8 cellular contexts compared by ENCODE assay signal in genomic region chr15:84034831-84035753, GRCh38.
DNase-seq lines count a peak whose midpoint lies in the region; ATAC-seq and TF ChIP-seq lines count a peak whose summit lies in the region.

No MANE protein-coding gene starts in this region.

- DNase-seq in GM19240 (ENCODE audit: insufficient read length, low spot score) (peak; percentile 28), NT2/D1 (ENCODE audit: low read depth, low spot score) (peak; percentile 15), fibroblast of lung (ENCODE audit: low read depth in 2 of 2) (peak; percentile 38 to 71), psoas muscle (no peak), NCI-H345 (lab: John Stamatoyannopoulos, UW) (no peak), NCI-H510A treated with DMSO at 0.1 percent for 48 hours (lab: John Stamatoyannopoulos, UW) (no peak), mucosa of gallbladder (ENCODE audit: low spot score) (no peak)

- peak; percentile 62 for TF ChIP-seq CTCF in 22Rv1 (IDR thresholded peaks at IDR 0.05)
- TF ChIP-seq CTCF in fibroblast of lung (conservative IDR thresholded peaks at IDR 0.05 in 1 of 2, IDR thresholded peaks at IDR 0.05 in 1 of 2; ENCODE audit: low read depth in 1 of 2, low read length in 2 of 2) = peak; percentile 53 to 75
- peak; percentile 30 for TF ChIP-seq CTCF in psoas muscle (IDR thresholded peaks at IDR 0.05)

- H3K4me3 ChIP-seq in NT2/D1 (ENCODE audit: insufficient read length, low read depth) (no peak overlapping the region), fibroblast of lung (replicated peaks in 1 of 4; ENCODE audit: control extremely low read depth in 1 of 4, insufficient read depth in 1 of 4, low read depth in 3 of 4, low read length in 4 of 4) (no peak overlapping the region), psoas muscle (no peak overlapping the region)

- ATAC-seq in psoas muscle = no peak

- H3K4me1 ChIP-seq in NT2/D1 (ENCODE audit: insufficient read depth, insufficient read length) (no peaks in the 10 kb centered on the region), fibroblast of lung (ENCODE audit: control insufficient read depth, extremely low read depth, insufficient read depth, low read length) (no peaks in the 10 kb centered on the region), psoas muscle (no peaks in the 10 kb centered on the region)

- H3K27ac ChIP-seq in 22Rv1 (no peak overlapping the region), fibroblast of lung (ENCODE audit: insufficient read depth, low read length) (no peak overlapping the region), psoas muscle (no peak overlapping the region)

- no peak overlapping the region for H2AFZ ChIP-seq in fibroblast of lung (ENCODE audit: low read length)

- H3K4me2 ChIP-seq in fibroblast of lung (ENCODE audit: extremely low read depth, insufficient read depth, low read length) = no peak overlapping the region

- H3K27me3 ChIP-seq in NT2/D1 (ENCODE audit: insufficient read depth, insufficient read length) (no peaks in the 10 kb centered on the region), fibroblast of lung (ENCODE audit: control insufficient read depth, insufficient read depth, low read length) (no peaks in the 10 kb centered on the region), psoas muscle (ENCODE audit: insufficient read depth in 3 of 3, low read length in 2 of 3) (no peaks in the 10 kb centered on the region)

- WGBS in psoas muscle, 3 donors = 30 to 38% (median 36%) methylated on average over 3 of the region's 3 CpGs

- no peak overlapping the region for H3K9ac ChIP-seq in NT2/D1 (ENCODE audit: insufficient read length, low read depth)
- no peak overlapping the region for H3K9ac ChIP-seq in fibroblast of lung (ENCODE audit: insufficient read depth, low read length)

- H3K79me2 ChIP-seq in fibroblast of lung (ENCODE audit: control insufficient read depth, insufficient read depth, low read length) = no peaks in the 10 kb centered on the region

- peaks cover 6% of the 10 kb centered on the region; the same call in 1 of the 2 replicates for H3K9me3 ChIP-seq in NT2/D1 (ENCODE audit: insufficient read depth, low read length)
- H3K9me3 ChIP-seq in fibroblast of lung (ENCODE audit: control insufficient read depth, insufficient read depth, low read depth, low read length) = no peaks in the 10 kb centered on the region
- H3K9me3 ChIP-seq in psoas muscle = no peaks in the 10 kb centered on the region

- no peaks in the 10 kb centered on the region for H3K36me3 ChIP-seq in NT2/D1 (ENCODE audit: insufficient read depth, insufficient read length, low read length)
- no peaks in the 10 kb centered on the region for H3K36me3 ChIP-seq in fibroblast of lung (ENCODE audit: control insufficient read depth, insufficient read depth, low read length)
- H3K36me3 ChIP-seq in psoas muscle (ENCODE audit: insufficient read depth in 1 of 2, low read depth in 1 of 2) = no peaks in the 10 kb centered on the region

- intact Hi-C loops in psoas muscle (cut with DNase I) = no loop called here

- no peaks in the 10 kb centered on the region for H4K20me1 ChIP-seq in fibroblast of lung (ENCODE audit: control insufficient read depth, extremely low read depth, insufficient read depth, low read length)

Comparison
In these comparisons a context has a peak if more than half of its experiments do, and no peak if none do; other contexts are left out.
1. DNase-seq: peak in GM19240 (single experiment), NT2/D1 (single experiment) and fibroblast of lung (2 of 2); none in psoas muscle (0 of 2), NCI-H345 (single experiment), NCI-H510A treated with DMSO at 0.1 percent for 48 hours (single experiment) and mucosa of gallbladder (single experiment).
2. Peak in every context shown above with its lines, with median percentiles within 50 percentile points of each other: CTCF ChIP-seq.